16 cellular contexts compared by ENCODE assay signal in genomic region chr1:12056331-12056841, GRCh38. TPM values are rescaled to one million over a fixed set of nuclear protein-coding genes. Genes with fewer than 3 reads are reported as not detected.
DNase-seq lines count a peak whose midpoint lies in the region; ATAC-seq, FAIRE-seq and TF ChIP-seq lines count a peak whose summit lies in the region.
"Had no signal": no experiment of that assay in that cellular context is flagged by ENCODE, and none has a peak within 500 bp of the region (broad histone marks: within the 10 kb centered on the region; RNA-seq: fewer than 3 reads in every experiment).

No MANE protein-coding gene starts in this region.

- H3K36me3 ChIP-seq in OCI-LY3 (replicated peaks; ENCODE audit: low read depth, low read length) (no peaks in the 10 kb centered on the region), K562 (ENCODE audit: control insufficient read depth, insufficient read depth, low read length) (no peaks in the 10 kb centered on the region)
- H3K36me3 ChIP-seq: uterus had no signal

- TF ChIP-seq POLR2A in K562 (conservative IDR thresholded peaks at IDR 0.05) = no peak

- no peaks in the 10 kb centered on the region for H4K20me1 ChIP-seq in OCI-LY3 (ENCODE audit: insufficient read depth, low read length)
- H4K20me1 ChIP-seq in K562 (replicated peaks; ENCODE audit: control insufficient read depth, insufficient read depth, low read length) = no peaks in the 10 kb centered on the region

- POLR2A ChIA-PET in GM10248 (lab: Yijun Ruan, JAX) (interaction anchor here (1.5 to 1.7 kb wide), 2 partner anchors 17 to 146 kb away, joined by 3 to 4 read pairs; no protein-coding TSS in a partner anchor), K562 (lab: Yijun Ruan, JAX) (interaction anchor here (8.3 kb wide), 1 partner anchor 147 kb away, joined by 67 read pairs; no protein-coding TSS in a partner anchor)

- no peak overlapping the region for H3K9ac ChIP-seq in OCI-LY3 (ENCODE audit: low read length)
- H3K9ac ChIP-seq in K562 (ENCODE audit: insufficient read depth in 1 of 2, low read depth in 2 of 2, low read length in 2 of 2) = peak overlapping the region in 1 of 2 experiments; percentile 18; a peak in 1 of 4 replicates

- intact Hi-C loops in K562 (cut with micrococcal nuclease) = no loop called here

- no peak for TF ChIP-seq EP300 in K562 (IDR thresholded peaks at IDR 0.05; ENCODE audit: low read length)

- WGBS in K562 (ENCODE audit: insufficient coverage, low coverage, missing lambda C conversion rate) = 47% methylated on average over 16 of the region's 16 CpGs

- H3K79me2 ChIP-seq in OCI-LY3 (ENCODE audit: low read length) (no peaks in the 10 kb centered on the region), K562 (ENCODE audit: control insufficient read depth, insufficient read depth, low read length) (no peaks in the 10 kb centered on the region)

- CTCF ChIA-PET in GM10248 (lab: Yijun Ruan, JAX) (interaction anchor here (1.0 to 5.4 kb wide), 9 partner anchors 9 to 149 kb away, joined by 3 to 25 read pairs (median 7); no protein-coding TSS in a partner anchor), K562 (lab: Yijun Ruan, JAX; ENCODE audit: low intra/inter-chr PET ratio) (no interaction called here)

- in situ Hi-C loops in K562 (cut with MboI) = no loop called here

- H3K27ac ChIP-seq in OCI-LY3 (ENCODE audit: low read length) (no peak overlapping the region), K562 (ENCODE audit: extremely low read depth, low read depth, low read length) (no peak overlapping the region)
- H3K27ac ChIP-seq: C4-2B, uterus had no signal

- peak; percentile 59 for DNase-seq in activated CD4-positive, alpha-beta T cell treated with anti-CD3 and anti-CD28 coated beads for 48 hours
- no peak for DNase-seq in activated CD4-positive, alpha-beta T cell treated with anti-CD3 and anti-CD28 coated beads, Interleukin-2, amount 50 U/mL, for 1 hour
- peak; percentile 38 for DNase-seq in GM10248 (ENCODE audit: extremely low spot score)
- DNase-seq in K562 (ENCODE audit: extremely low read depth in 1 of 4, low spot score in 3 of 4) = no peak
- DNase-seq in cerebellum (ENCODE audit: low spot score) = no peak
- DNase-seq: activated effector memory CD4-positive, alpha-beta T cell treated with Interleukin-2 at 50 U/mL for 16 hours; Kasumi-1; NCI-H2171; T-cell; uterus had no signal

- no peak for FAIRE-seq in K562 (lab: Jason Lieb, UNC)

- H3K27me3 ChIP-seq in OCI-LY3 (ENCODE audit: low read depth, low read length) (peaks cover 38% of the 10 kb centered on the region), K562 (ENCODE audit: control insufficient read depth in 2 of 2, insufficient read depth in 2 of 2, low read length in 2 of 2) (no peaks in the 10 kb centered on the region)
- H3K27me3 ChIP-seq: uterus had no signal

- no peak for TF ChIP-seq RAD21 in K562 (CRISPR knock-in tag; conservative IDR thresholded peaks at IDR 0.05 in 1 of 2, IDR thresholded peaks at IDR 0.05 in 1 of 2)

- peaks cover 73% of the 10 kb centered on the region for H3K4me1 ChIP-seq in OCI-LY3 (ENCODE audit: low read length)
- peaks cover 27 to 42% of the 10 kb centered on the region in 2 experiments for H3K4me1 ChIP-seq in K562 (replicated peaks in 1 of 2; ENCODE audit: control insufficient read depth in 2 of 2, insufficient read depth in 2 of 2, low read length in 2 of 2)

- H3K9me3 ChIP-seq in OCI-LY3 (ENCODE audit: insufficient read depth, low read length) = 0 out of 2 replicates have a peak, but pooled peaks cover 3% of the 10 kb centered on the region
- 0 out of 2 replicates have a peak, but pooled peaks cover 3% of the 10 kb centered on the region for H3K9me3 ChIP-seq in K562 (replicated peaks; ENCODE audit: control insufficient read depth, insufficient read depth, low read depth, low read length)
- H3K9me3 ChIP-seq: uterus had no signal

- TF ChIP-seq CTCF in GM10248 (IDR thresholded peaks at IDR 0.05; ENCODE audit: control extremely low read depth, extremely low read depth, low read depth, missing control alignments) = no peak
- TF ChIP-seq CTCF in OCI-LY3 (IDR thresholded peaks at IDR 0.05; ENCODE audit: low read depth, low read length) = no peak
- no peak for TF ChIP-seq CTCF in K562 (IDR thresholded peaks at IDR 0.05 in 2 of 3, conservative IDR thresholded peaks at IDR 0.05 in 1 of 3; ENCODE audit: insufficient read depth in 2 of 3, low read depth in 1 of 3, low read length in 3 of 3)

- ATAC-seq in K562 = no peak
- no peak for ATAC-seq in GM21447 (IDR thresholded peaks at IDR 0.05; ENCODE audit: unreplicated experiment)
- ATAC-seq in HG03135 (IDR thresholded peaks at IDR 0.05; ENCODE audit: unreplicated experiment) = no peak
- ATAC-seq: T-cell had no signal

- H3K4me3 ChIP-seq in OCI-LY3 (ENCODE audit: low read length) (no peak overlapping the region), K562 (no peak overlapping the region)
- H3K4me3 ChIP-seq: smooth muscle cell, uterus had no signal

- BruUV-seq in K562 (replicated peaks; lab: Mats Ljungman, UMichigan) = no TSS peak

- H3K9me1 ChIP-seq in K562 (ENCODE audit: control insufficient read depth, insufficient read depth, low read length) = no peaks in the 10 kb centered on the region

- H2AFZ ChIP-seq in OCI-LY3 (ENCODE audit: low read depth, low read length) (no peak overlapping the region), K562 (ENCODE audit: low read depth, low read length) (0 out of 2 replicates have a peak overlapping the region, but pooled peaks have one; percentile 9)

- H3K4me2 ChIP-seq in OCI-LY3 (ENCODE audit: low read length) = peak overlapping the region; percentile 24
- H3K4me2 ChIP-seq in K562 (ENCODE audit: insufficient read depth, low read length) = no peak overlapping the region
- H3K4me2 ChIP-seq: smooth muscle cell had no signal

TF ChIP-seq in K562, 482 proteins besides CTCF, POLR2A, EP300 and RAD21 (continues in another document):
- TF ChIP-seq ZNF699 (CRISPR knock-in tag; IDR thresholded peaks at IDR 0.05; ENCODE audit: insufficient replicate concordance) (no peak), SNAPC5 (CRISPR knock-in tag; IDR thresholded peaks at IDR 0.05) (no peak), ZSCAN29 (IDR thresholded peaks at IDR 0.05) (no peak), HDGF (IDR thresholded peaks at IDR 0.05) (no peak), OTX1 (CRISPR knock-in tag; IDR thresholded peaks at IDR 0.05) (no peak)
- TF ChIP-seq, protein P1, sequence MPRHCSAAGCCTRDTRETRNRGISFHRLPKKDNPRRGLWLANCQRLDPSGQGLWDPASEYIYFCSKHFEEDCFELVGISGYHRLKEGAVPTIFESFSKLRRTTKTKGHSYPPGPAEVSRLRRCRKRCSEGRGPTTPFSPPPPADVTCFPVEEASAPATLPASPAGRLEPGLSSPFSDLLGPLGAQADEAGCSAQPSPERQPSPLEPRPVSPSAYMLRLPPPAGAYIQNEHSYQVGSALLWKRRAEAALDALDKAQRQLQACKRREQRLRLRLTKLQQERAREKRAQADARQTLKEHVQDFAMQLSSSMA (CRISPR knock-in tag; IDR thresholded peaks at IDR 0.05) = no peak

RNA-seq across cellular contexts. Expression of gene TNFRSF8, which starts 6.7 kb away (rescaled TPM):
- total RNA-seq in K562 (2011; cell fraction: chromatin; rRNA removed; ENCODE audit: low replicate concordance) = 14.4 and 37.6 TPM in 2 replicates
- 36.7 and 39.3 TPM in 2 replicates for total RNA-seq in K562 (2011; cell fraction: nucleolus; rRNA removed)
- total RNA-seq in K562 (2011; cell fraction: nucleoplasm; rRNA removed) = 23.4 and 24.7 TPM in 2 replicates
- total RNA-seq in K562 (2014; rRNA removed) = 22.2 and 27.1 TPM in 2 replicates
- 5.9 and 8.7 TPM in 2 replicates for total RNA-seq in K562 (2014; rRNA removed; fragmentation: Illumina TruSeq; extraction: Trizol)
- 17.1 and 18.9 TPM in 2 replicates for total RNA-seq in K562 (2015; rRNA removed; fragmentation: Illumina TruSeq; extraction: Trizol)
- total RNA-seq in K562 (2021) = 38.4 and 40.2 TPM in 2 replicates
- polyA plus RNA-seq in K562 (2011; rRNA removed) = 5.6 and 12.0 TPM in 2 replicates
- 10.7 and 17.1 TPM in 2 replicates for polyA plus RNA-seq in K562 (2011; cell fraction: cytosol; rRNA removed)
- polyA plus RNA-seq in K562 (2011; cell fraction: nucleus; rRNA removed) = 8.7 and 10.8 TPM in 2 replicates
- 23.2 and 39.4 TPM in 2 replicates for polyA plus RNA-seq in K562 (2012)
- 22.4 and 24.4 TPM in 2 replicates for polyA plus RNA-seq in K562 (2014; fragmentation: Illumina TruSeq; extraction: Trizol)
- polyA plus RNA-seq in K562 (2014; fragmentation: Nextera tagmentation; extraction: Ambion mirVana) = 1 to 10 TPM; 3.5 to 3.7 TPM
- polyA plus RNA-seq in K562 (2014; rRNA removed) = 18.2 and 19.9 TPM in 2 replicates
- polyA minus RNA-seq in K562 (2011; rRNA and poly(A)+ RNA removed) = 6.5 and 7.8 TPM in 2 replicates
- polyA minus RNA-seq in K562 (2011; cell fraction: cytosol; rRNA and poly(A)+ RNA removed) = 14.6 and 16.9 TPM in 2 replicates
- polyA minus RNA-seq in K562 (2011; cell fraction: nucleus; rRNA and poly(A)+ RNA removed) = 5.3 and 7.6 TPM in 2 replicates
- total RNA-seq in cerebellum = 0.54 TPM
- total RNA-seq: progenitor cell of endocrine pancreas had no signal

RNA-seq across cellular contexts. Expression of gene MIIP, which starts 37.1 kb away (rescaled TPM):
- 73.6 and 259 TPM in 2 replicates for total RNA-seq in K562 (2011; cell fraction: chromatin; rRNA removed; ENCODE audit: low replicate concordance)
- 259 and 285 TPM in 2 replicates for total RNA-seq in K562 (2011; cell fraction: nucleolus; rRNA removed)
- 145 and 161 TPM in 2 replicates for total RNA-seq in K562 (2011; cell fraction: nucleoplasm; rRNA removed)
- total RNA-seq in K562 (2014; rRNA removed) (117 and 131 TPM in 2 replicates), K562 (2014; rRNA removed; fragmentation: Illumina TruSeq; extraction: Trizol) (11.8 and 17.2 TPM in 2 replicates), K562 (2015; rRNA removed; fragmentation: Illumina TruSeq; extraction: Trizol) (50.7 and 55.6 TPM in 2 replicates), K562 (2021) (92.8 and 102 TPM in 2 replicates), cerebellum (24.5 TPM)
- polyA plus RNA-seq in K562 (2011; rRNA removed) (48.3 and 113 TPM in 2 replicates), K562 (2014; fragmentation: Illumina TruSeq; extraction: Trizol) (30.8 and 57.5 TPM in 2 replicates), K562 (2014; fragmentation: Nextera tagmentation; extraction: Ambion mirVana) (1 to 10 TPM; 2.5 to 5.1 TPM), K562 (2014; rRNA removed) (105 and 108 TPM in 2 replicates)
- 79.2 and 124 TPM in 2 replicates for polyA plus RNA-seq in K562 (2011; cell fraction: cytosol; rRNA removed)
- 514 and 538 TPM in 2 replicates for polyA plus RNA-seq in K562 (2011; cell fraction: nucleus; rRNA removed)
- 79.3 and 134 TPM in 2 replicates for polyA plus RNA-seq in K562 (2012)
- polyA minus RNA-seq in K562 (2011; rRNA and poly(A)+ RNA removed) = 15.8 and 16.2 TPM in 2 replicates
- polyA minus RNA-seq in K562 (2011; cell fraction: cytosol; rRNA and poly(A)+ RNA removed) = 26.3 and 43.2 TPM in 2 replicates
- polyA minus RNA-seq in K562 (2011; cell fraction: nucleus; rRNA and poly(A)+ RNA removed) = 54.1 and 78.2 TPM in 2 replicates

Comparison
In these comparisons a context has a peak if more than half of its experiments do, and no peak if none do; other contexts are left out.
1. DNase-seq: peak in activated CD4-positive, alpha-beta T cell treated with anti-CD3 and anti-CD28 coated beads for 48 hours (single experiment) and GM10248 (single experiment); none in activated CD4-positive, alpha-beta T cell treated with anti-CD3 and anti-CD28 coated beads, Interleukin-2, amount 50 U/mL, for 1 hour (single experiment), K562 (0 of 4) and cerebellum (single experiment).